In the genomic region with DNA sequence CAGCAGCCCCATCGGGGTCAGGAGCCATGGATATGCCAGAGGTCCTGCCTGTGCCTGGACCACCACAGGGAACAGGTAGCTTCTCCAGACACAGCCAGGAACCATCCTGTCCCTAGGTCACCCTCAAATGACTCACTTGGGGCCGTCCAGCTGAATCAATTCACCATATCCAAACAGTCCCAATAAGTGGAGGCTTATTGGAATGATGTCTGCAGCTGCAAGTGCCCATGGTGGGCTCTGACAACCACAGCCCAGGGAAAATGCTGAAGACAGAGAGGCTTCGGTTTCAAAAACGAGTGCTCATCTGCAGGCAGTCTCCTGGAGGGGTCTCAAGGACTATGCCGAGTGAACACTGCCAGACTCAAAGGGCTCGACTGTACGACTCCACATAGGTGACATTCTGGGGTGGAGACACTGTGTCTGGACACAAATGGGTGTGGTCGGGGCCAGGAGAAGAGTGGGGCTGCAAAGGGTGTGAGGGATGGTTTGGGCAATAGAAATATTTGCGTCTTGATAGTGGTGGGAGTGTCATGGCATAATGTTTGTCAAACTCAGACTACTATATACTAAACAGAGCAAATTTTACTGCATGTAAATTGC, we compare ENCODE assay signal across 26 cellular contexts.
A peak's percentile ranks its signal among the peaks of the same experiment; 100 is the strongest.
DNase-seq lines count a peak whose midpoint lies in the region; FAIRE-seq and TF ChIP-seq lines count a peak whose summit lies in the region.
"Had no signal": no experiment of that assay in that cellular context is flagged by ENCODE, and none has a peak within 500 bp of the region (broad histone marks: within the 10 kb centered on the region; RNA-seq: fewer than 3 reads in every experiment).

No MANE protein-coding gene starts in this region.

- H3K9me3 Mint-ChIP-seq in progenitor cell of endocrine pancreas (ENCODE audit: low read depth): no peaks in the 10 kb centered on the region
- H3K9me3 Mint-ChIP-seq: CD14-positive monocyte, H9, HFFc6 had no signal

- no peaks in the 10 kb centered on the region for H4K20me1 ChIP-seq in keratinocyte (ENCODE audit: control insufficient read depth, extremely low read depth, insufficient read depth, low read length)

- dilution Hi-C loops in keratinocyte (cut with MboI; ENCODE audit: extremely low pct_ligation_motif_present, low sequenced_read_pairs): no loop called here

- no peak overlapping the region for H3K9ac ChIP-seq in keratinocyte (ENCODE audit: control insufficient read depth, extremely low read depth, insufficient read depth, low read length)

- peaks cover 31% of the 10 kb centered on the region for H3K4me1 ChIP-seq in keratinocyte (ENCODE audit: control insufficient read depth, extremely low read depth, insufficient read depth, low read length)
- H3K4me1 ChIP-seq: BE2C had no signal

- H3K4me2 ChIP-seq in keratinocyte (ENCODE audit: control insufficient read depth, extremely low read depth, insufficient read depth, low read depth, low read length): no peak overlapping the region
- H3K4me2 ChIP-seq: PC-9 had no signal

- H3K4me3 ChIP-seq in keratinocyte (ENCODE audit: control insufficient read depth in 2 of 3, extremely low read depth in 1 of 3, insufficient read depth in 2 of 3, low read depth in 1 of 3, low read length in 3 of 3): no peak overlapping the region
- H3K4me3 ChIP-seq: PC-9, SJSA1 had no signal

- no peaks in the 10 kb centered on the region for H3K27me3 Mint-ChIP-seq in progenitor cell of endocrine pancreas

- TF ChIP-seq CTCF in keratinocyte (optimal IDR thresholded peaks at IDR 0.05 in 1 of 3, IDR thresholded peaks at IDR 0.05 in 1 of 3, conservative IDR thresholded peaks at IDR 0.05 in 1 of 3; ENCODE audit: extremely low read depth in 1 of 3, insufficient read depth in 2 of 3, low read length in 3 of 3) (no peak), progenitor cell of endocrine pancreas (IDR thresholded peaks at IDR 0.05; ENCODE audit: unreplicated experiment) (no peak), GM10266 (IDR thresholded peaks at IDR 0.05; ENCODE audit: control insufficient read depth, insufficient read depth, low read depth, missing control alignments) (no peak)

- H3K36me3 ChIP-seq in keratinocyte (ENCODE audit: control insufficient read depth in 2 of 2, extremely low read depth in 1 of 2, insufficient read depth in 2 of 2, low read length in 2 of 2): no peaks in the 10 kb centered on the region
- H3K36me3 ChIP-seq: BE2C had no signal

- no peaks in the 10 kb centered on the region for H3K79me2 ChIP-seq in keratinocyte (ENCODE audit: control insufficient read depth, insufficient read depth, low read length)

- no peak overlapping the region for H3K4me3 Mint-ChIP-seq in progenitor cell of endocrine pancreas (ENCODE audit: low read depth)
- H3K4me3 Mint-ChIP-seq: CD14-positive monocyte; CD8-positive, alpha-beta memory T cell; H9; HFFc6 had no signal

- no peak overlapping the region for H2AFZ ChIP-seq in keratinocyte (ENCODE audit: control insufficient read depth, low read length)
- H2AFZ ChIP-seq: PC-9 had no signal

- peaks cover 26% of the 10 kb centered on the region for H3K4me1 Mint-ChIP-seq in progenitor cell of endocrine pancreas (ENCODE audit: low read depth)
- H3K4me1 Mint-ChIP-seq: CD8-positive, alpha-beta memory T cell had no signal

- H3K36me3 Mint-ChIP-seq in progenitor cell of endocrine pancreas (ENCODE audit: insufficient read depth): peaks cover 11% of the 10 kb centered on the region
- H3K36me3 Mint-ChIP-seq: CD8-positive, alpha-beta memory T cell had no signal

- no peaks in the 10 kb centered on the region for H3K9me1 ChIP-seq in keratinocyte (ENCODE audit: control insufficient read depth, extremely low read depth, insufficient read depth, low read length)

- H3K27ac Mint-ChIP-seq in progenitor cell of endocrine pancreas: peak overlapping the region; percentile 44
- H3K27ac Mint-ChIP-seq: CD8-positive, alpha-beta memory T cell; HFFc6 had no signal

- H3K9me3 ChIP-seq in keratinocyte (ENCODE audit: control insufficient read depth, low read depth, low read length): no peaks in the 10 kb centered on the region
- H3K9me3 ChIP-seq: BE2C, SJSA1 had no signal

- H3K27ac ChIP-seq in keratinocyte (ENCODE audit: control insufficient read depth, insufficient read depth, low read length): no peak overlapping the region
- H3K27ac ChIP-seq: PC-9, SJSA1 had no signal

- DNase-seq in NCI-H748 (lab: John Stamatoyannopoulos, UW; ENCODE audit: unreplicated experiment) (peak; percentile 6), NCI-H748 treated with DMSO at 0.1 percent for 48 hours (lab: John Stamatoyannopoulos, UW) (no peak), keratinocyte (ENCODE audit: low read depth, low spot score) (no peak), progenitor cell of endocrine pancreas (ENCODE audit: low spot score, unreplicated experiment) (no peak), GM10266 (ENCODE audit: extremely low spot score) (no peak), SKM-1 treated with dmso at 0.1 percent for 144 hours (lab: John Stamatoyannopoulos, UW; ENCODE audit: unreplicated experiment) (no peak), cerebellar cortex (ENCODE audit: low spot score) (no peak)
- DNase-seq: 8988T; ACHN; BE2C; Calu3; CD8-positive, alpha-beta memory T cell; DND-41; H9; HFFc6; Karpas-422; NCI-H1092; NCI-H1436; NCI-H187; NCI-H2081 treated with DMSO at 0.1 percent for 48 hours; NCI-H524; PC-9; Right ventricle myocardium superior had no signal

- peak; percentile 20 for FAIRE-seq in keratinocyte (lab: Jason Lieb, UNC)
- FAIRE-seq: HepG2 had no signal

- H3K27me3 ChIP-seq in keratinocyte (ENCODE audit: control insufficient read depth, extremely low read depth, insufficient read depth, low read length): peaks cover 41% of the 10 kb centered on the region
- H3K27me3 ChIP-seq: SJSA1 had no signal
